In the genomic region with DNA sequence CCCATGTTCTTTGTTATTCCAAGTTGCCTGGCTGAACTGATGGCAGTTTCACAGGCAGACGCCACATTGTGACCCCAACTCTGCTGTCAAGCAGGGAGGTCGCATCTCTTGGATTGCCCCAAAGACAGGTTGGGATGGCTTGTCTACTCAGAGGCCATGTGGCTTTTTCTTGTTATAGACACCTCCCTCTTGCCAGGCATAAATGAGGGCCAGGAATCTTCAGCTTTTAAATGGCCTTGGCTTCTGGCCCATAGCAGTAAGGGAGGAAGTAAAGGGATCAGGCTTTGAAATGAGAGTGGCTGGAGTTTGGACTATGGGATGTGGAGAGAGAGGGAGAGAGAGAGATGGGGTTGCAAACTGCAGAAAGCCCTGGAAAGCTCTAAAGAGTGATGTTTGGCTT, we compare ENCODE assay signal across 21 cellular contexts.
"Had no signal": no experiment of that assay in that cellular context is flagged by ENCODE, and none has a peak within 500 bp of the region (broad histone marks: within the 10 kb centered on the region; RNA-seq: fewer than 3 reads in every experiment).

No MANE protein-coding gene starts in this region.

- H3K4me3 ChIP-seq: K562, SJSA1, SK-N-MC had no signal

- ATAC-seq: K562, Panc1, PC-3 had no signal

- DNase-seq: Kasumi-1; MM.1S; NCI-H1092 treated with DMSO at 0.1 percent for 48 hours; NCI-H1436; NCI-H187; NCI-H2081; NCI-H2107; NCI-H2227 treated with DMSO at 0.1 percent for 48 hours; NCI-H524; NCI-H526 treated with DMSO at 0.1 percent for 48 hours; NCI-H748 treated with DMSO at 0.1 percent for 48 hours; NK-92 treated with Interleukin-12 subunit alpha and Interleukin-12 subunit beta, amount 100 ng/mL, for 24 hours; PC-3; SIG-M5 had no signal

- H3K27ac ChIP-seq: HL-60, KMS-11, RWPE1, SJSA1, SK-N-MC had no signal

- H3K36me3 ChIP-seq: SJSA1 had no signal

- H3K9me3 ChIP-seq: SJSA1 had no signal

- H3K4me1 ChIP-seq: SJSA1 had no signal
